18 cellular contexts compared by ENCODE assay signal in the genomic region with DNA sequence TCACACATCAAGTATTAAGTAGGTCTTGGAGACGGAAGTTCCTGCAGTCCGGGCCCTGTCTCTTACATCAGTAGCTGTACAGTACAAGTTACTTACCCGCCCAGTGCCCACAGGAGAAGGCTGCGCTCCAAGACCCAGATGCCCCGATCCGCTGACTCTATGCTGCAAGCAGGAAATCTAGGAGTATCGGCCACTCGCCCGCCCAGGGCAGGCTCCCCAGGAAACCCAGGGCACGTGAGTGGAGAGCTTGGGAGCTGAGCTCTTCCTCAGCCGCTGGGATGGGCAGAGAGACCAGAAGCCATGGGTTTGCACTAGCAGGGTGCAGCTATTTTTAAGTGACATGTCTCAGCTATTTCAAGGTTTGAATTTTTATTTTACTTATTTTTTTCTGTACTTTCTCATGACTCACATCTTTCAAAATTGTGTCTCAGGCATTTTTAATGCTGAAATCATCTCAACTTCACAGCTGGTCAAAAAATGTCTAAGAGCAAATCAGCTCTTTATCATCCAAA. TPM values are rescaled to one million over a fixed set of nuclear protein-coding genes. Genes with fewer than 3 reads are reported as not detected.
DNase-seq lines count a peak whose midpoint lies in the region; ATAC-seq and TF ChIP-seq lines count a peak whose summit lies in the region.
"Had no signal": no experiment of that assay in that cellular context is flagged by ENCODE, and none has a peak within 500 bp of the region (broad histone marks: within the 10 kb centered on the region; RNA-seq: fewer than 3 reads in every experiment).

No MANE protein-coding gene starts in this region.

- DNase-seq in CD8-positive, alpha-beta T cell, result no peak
- DNase-seq in IMR-90 (peak; percentile 55), coronary artery (ENCODE audit: low spot score) (peak; percentile 77), osteocyte (ENCODE audit: extremely low spot score, unreplicated experiment) (no peak), left ventricle myocardium inferior (no peak), natural killer cell (no peak), COLO668 (lab: John Stamatoyannopoulos, UW; ENCODE audit: unreplicated experiment) (no peak), NCI-H82 treated with DMSO at 0.1 percent for 48 hours (lab: John Stamatoyannopoulos, UW; ENCODE audit: unreplicated experiment) (no peak)
- DNase-seq: activated effector memory CD4-positive, alpha-beta T cell treated with Interleukin-2 at 50 U/mL for 16 hours; cortex of kidney; heart left ventricle; islet precursor cell; midbrain; NCI-H1048 had no signal

- H3K4me3 ChIP-seq in CD8-positive, alpha-beta T cell (ENCODE audit: low read depth, low read length), result no peak overlapping the region
- H3K4me3 ChIP-seq in IMR-90 (ENCODE audit: insufficient read depth, low read depth, low read length) (no peak overlapping the region), coronary artery (no peak overlapping the region), left ventricle myocardium inferior (no peak overlapping the region)

- H2BK20ac ChIP-seq in IMR-90 (ENCODE audit: low read depth, low read length), result no peak overlapping the region

- WGBS in IMR-90 (ENCODE audit: extremely low coverage in 2 of 2, insufficient read length in 1 of 2), 2 experiments, result 98% methylated on average over 9 of the region's 11 CpGs; no CpG with 5 or more reads in 1 of the 2 experiments

- peaks cover 11% of the 10 kb centered on the region for H3K4me1 Mint-ChIP-seq in CD8-positive, alpha-beta T cell (ENCODE audit: low read depth)
- H3K4me1 Mint-ChIP-seq in osteocyte (ENCODE audit: unreplicated experiment) (peaks cover 50% of the 10 kb centered on the region), natural killer cell (peaks cover 8 to 12% of the 10 kb centered on the region in 2 donors)

- no peak overlapping the region for H3K4ac ChIP-seq in IMR-90 (ENCODE audit: low read depth, low read length)

- no peak overlapping the region for H4K8ac ChIP-seq in IMR-90 (ENCODE audit: low read depth in 2 of 2, low read length in 2 of 2)

- no peak overlapping the region for H4K91ac ChIP-seq in IMR-90 (ENCODE audit: insufficient read depth, low read depth, low read length)

- CTCF ChIA-PET in CD8-positive, alpha-beta T cell (lab: Charles Lee), result interaction anchor here (0.6 to 2.3 kb wide), 16 partner anchors 9 to 388 kb away, joined by 3 to 13 read pairs (median 5); no protein-coding TSS in a partner anchor
- CTCF ChIA-PET in IMR-90 (lab: Yijun Ruan, JAX), result interaction anchor here (0.6 to 1.5 kb wide), 7 partner anchors 21 to 471 kb away, joined by 3 to 6 read pairs (median 4); a partner anchor contains a TSS

- dilution Hi-C loops in IMR-90 (cut with HindIII; ENCODE audit: low sequenced_read_pairs, unreplicated experiment), result no loop called here

- no peak overlapping the region for H3K27ac ChIP-seq in CD8-positive, alpha-beta T cell (ENCODE audit: low read depth, low read length)
- no peak overlapping the region for H3K27ac ChIP-seq in IMR-90 (ENCODE audit: insufficient read depth, low read length)
- H3K27ac ChIP-seq in coronary artery, result peak overlapping the region; percentile 18 to 82
- H3K27ac ChIP-seq in left ventricle myocardium inferior (replicated peaks), result no peak overlapping the region
- H3K27ac ChIP-seq: pancreas had no signal

- H4K20me1 ChIP-seq in IMR-90 (ENCODE audit: insufficient read depth, low read length), result peaks cover 47% of the 10 kb centered on the region

- TF ChIP-seq CTCF in CD8-positive, alpha-beta T cell (IDR thresholded peaks at IDR 0.05), result no peak
- TF ChIP-seq CTCF in IMR-90 (conservative IDR thresholded peaks at IDR 0.05; ENCODE audit: low read depth, low read length) (no peak), coronary artery (IDR thresholded peaks at IDR 0.05) (no peak), osteocyte (IDR thresholded peaks at IDR 0.05) (no peak), left ventricle myocardium inferior (IDR thresholded peaks at IDR 0.05; ENCODE audit: borderline replicate concordance) (no peak), natural killer cell (IDR thresholded peaks at IDR 0.05) (no peak)

- H3K9me1 ChIP-seq in IMR-90 (ENCODE audit: insufficient read depth, low read length), result peaks cover 7% of the 10 kb centered on the region

- BruUV-seq in IMR-90 (replicated peaks; lab: Mats Ljungman, UMichigan), result no TSS peak

- no peak overlapping the region for H2BK5ac ChIP-seq in IMR-90 (ENCODE audit: low read depth, low read length, poor library complexity, severe bottlenecking)

- H3K14ac ChIP-seq in IMR-90 (replicated peaks; ENCODE audit: low read depth, low read length), result no peak overlapping the region

- no peak overlapping the region for H2AFZ ChIP-seq in IMR-90 (replicated peaks; ENCODE audit: low read length, poor library complexity)

- no peak overlapping the region for H2AK5ac ChIP-seq in IMR-90 (ENCODE audit: low read depth, low read length)

- no peak overlapping the region for H2AK9ac ChIP-seq in IMR-90 (replicated peaks; ENCODE audit: low read depth, low read length, poor library complexity)

- no peaks in the 10 kb centered on the region for H3K9me3 ChIP-seq in CD8-positive, alpha-beta T cell (ENCODE audit: low read length)
- H3K9me3 ChIP-seq in IMR-90 (ENCODE audit: control insufficient read depth, insufficient read depth, low read length) (no peaks in the 10 kb centered on the region), left ventricle myocardium inferior (replicated peaks) (no peaks in the 10 kb centered on the region)
- H3K9me3 ChIP-seq: heart left ventricle, pancreas, Peyer's patch had no signal

- H4K5ac ChIP-seq in IMR-90 (ENCODE audit: low read depth, low read length), result no peak overlapping the region

- intact Hi-C loops in CD8-positive, alpha-beta T cell (cut with DNase I, micrococcal nuclease), result loop anchor here (2.0 to 5.0 kb wide), 3 partner anchors 51 to 91 kb away; a partner anchor contains a TSS
- intact Hi-C loops in IMR-90 (cut with micrococcal nuclease) (loop anchor here (2.0 to 5.0 kb wide), 2 partner anchors 37 to 51 kb away; a partner anchor contains a TSS), left ventricle myocardium inferior (cut with micrococcal nuclease) (no loop called here), natural killer cell (cut with micrococcal nuclease) (no loop called here)

- H2BK15ac ChIP-seq in IMR-90 (ENCODE audit: low read depth, low read length), result no peak overlapping the region

- peaks cover 3% of the 10 kb centered on the region for H3K36me3 Mint-ChIP-seq in CD8-positive, alpha-beta T cell
- no peaks in the 10 kb centered on the region for H3K36me3 Mint-ChIP-seq in osteocyte (ENCODE audit: unreplicated experiment)
- no peaks in the 10 kb centered on the region for H3K36me3 Mint-ChIP-seq in natural killer cell
- H3K36me3 Mint-ChIP-seq: stimulated activated effector memory CD8-positive, alpha-beta T cell treated with anti-CD3 and anti-CD28 coated beads, Interleukin-12 subunit alpha, Interleukin-12 subunit beta, amount 100 ng/mL, for 72 hours had no signal

- POLR2A ChIA-PET in CD8-positive, alpha-beta T cell (lab: Charles Lee), result no interaction called here
- POLR2A ChIA-PET in IMR-90 (lab: Charles Lee; ENCODE audit: unreplicated experiment), result interaction anchor here (0.6 kb wide), 1 partner anchor 33 kb away, joined by 3 read pairs; no protein-coding TSS in a partner anchor

- H3K23ac ChIP-seq in IMR-90 (ENCODE audit: low read depth, low read length), result no peak overlapping the region

- H3K4me2 ChIP-seq in IMR-90 (ENCODE audit: low read depth, low read length), result no peak overlapping the region

- no peak overlapping the region for H3K27ac Mint-ChIP-seq in CD8-positive, alpha-beta T cell
- H3K27ac Mint-ChIP-seq in osteocyte (ENCODE audit: unreplicated experiment) (peak overlapping the region; percentile 81), natural killer cell (no peak overlapping the region)

- H3K27me3 ChIP-seq in CD8-positive, alpha-beta T cell (ENCODE audit: insufficient read depth, low read length), result no peaks in the 10 kb centered on the region
- H3K27me3 ChIP-seq in IMR-90 (ENCODE audit: control insufficient read depth, insufficient read depth, low read length), result no peaks in the 10 kb centered on the region
- H3K27me3 ChIP-seq in left ventricle myocardium inferior (ENCODE audit: low read depth), result no peaks in the 10 kb centered on the region
- H3K27me3 ChIP-seq: heart left ventricle, pancreas, Peyer's patch had no signal

- no peak overlapping the region for H3K9ac ChIP-seq in IMR-90 (ENCODE audit: low read depth, low read length)

- H3K36me3 ChIP-seq in CD8-positive, alpha-beta T cell (ENCODE audit: insufficient read depth, low read length), result no peaks in the 10 kb centered on the region
- H3K36me3 ChIP-seq in IMR-90 (ENCODE audit: control insufficient read depth, insufficient read depth, low read length) (no peaks in the 10 kb centered on the region), left ventricle myocardium inferior (no peaks in the 10 kb centered on the region)
- H3K36me3 ChIP-seq: heart left ventricle, pancreas, Peyer's patch had no signal

- H3K4me1 ChIP-seq in CD8-positive, alpha-beta T cell (ENCODE audit: insufficient read depth, low read length), result peaks cover 11% of the 10 kb centered on the region
- peaks cover 31% of the 10 kb centered on the region for H3K4me1 ChIP-seq in IMR-90 (ENCODE audit: control insufficient read depth, insufficient read depth, low read length)
- H3K4me1 ChIP-seq in left ventricle myocardium inferior, result peaks cover 43% of the 10 kb centered on the region

- H3K56ac ChIP-seq in IMR-90 (ENCODE audit: extremely low read depth, insufficient read depth, low read length), result no peak overlapping the region

- no peak for TF ChIP-seq RAD21 in IMR-90 (IDR thresholded peaks at IDR 0.05; ENCODE audit: low read length)

- H3K18ac ChIP-seq in IMR-90 (ENCODE audit: low read depth, low read length), result no peak overlapping the region

- ATAC-seq in CD8-positive, alpha-beta T cell, result no peak
- ATAC-seq in IMR-90 (ENCODE audit: low read depth) (no peak), natural killer cell (no peak)

- in situ Hi-C loops in IMR-90 (cut with MboI; ENCODE audit: low sequenced_read_pairs), result no loop called here

- no peak overlapping the region for H2BK120ac ChIP-seq in IMR-90 (ENCODE audit: low read depth, low read length)

- H3K79me1 ChIP-seq in IMR-90 (ENCODE audit: low read depth in 1 of 2, low read length in 2 of 2), result peaks cover 0 to 20% of the 10 kb centered on the region in 2 experiments; a peak in 2 of 4 replicates

- no peaks in the 10 kb centered on the region for H3K9me3 Mint-ChIP-seq in CD8-positive, alpha-beta T cell
- H3K9me3 Mint-ChIP-seq in osteocyte (ENCODE audit: unreplicated experiment) (no peaks in the 10 kb centered on the region), natural killer cell (no peaks in the 10 kb centered on the region)
- H3K9me3 Mint-ChIP-seq: stimulated activated effector memory CD8-positive, alpha-beta T cell treated with anti-CD3 and anti-CD28 coated beads, Interleukin-12 subunit alpha, Interleukin-12 subunit beta, amount 100 ng/mL, for 72 hours had no signal

- no peak for TF ChIP-seq POLR2A in IMR-90 (IDR thresholded peaks at IDR 0.05; ENCODE audit: low read depth, low read length)

- H3K4me3 Mint-ChIP-seq in CD8-positive, alpha-beta T cell, result peak overlapping the region; percentile 5
- peak overlapping the region; percentile 12 for H3K4me3 Mint-ChIP-seq in osteocyte (ENCODE audit: unreplicated experiment)
- H3K4me3 Mint-ChIP-seq in natural killer cell, result no peak overlapping the region

- no peaks in the 10 kb centered on the region for H3K27me3 Mint-ChIP-seq in CD8-positive, alpha-beta T cell (ENCODE audit: low read depth)
- H3K27me3 Mint-ChIP-seq in osteocyte (ENCODE audit: unreplicated experiment) (no peaks in the 10 kb centered on the region), natural killer cell (ENCODE audit: low read depth in 2 of 2) (no peaks in the 10 kb centered on the region)

RNA-seq across cellular contexts. Expression of a gene that starts 1.9 kb away (rescaled TPM):
- under 1 TPM in 1 of 2 experiments, not detected in 1; 0.11 TPM for total RNA-seq in CD8-positive, alpha-beta T cell
- total RNA-seq in IMR-90 (2012; rRNA removed), result 2.0 and 2.2 TPM in 2 replicates
- 5.8 and 6.3 TPM in 2 replicates for polyA plus RNA-seq in IMR-90 (2012; rRNA removed)
- polyA plus RNA-seq in IMR-90 (2012; cell fraction: cytosol; rRNA removed), result 3.5 and 8.8 TPM in 2 replicates
- polyA plus RNA-seq in IMR-90 (2012; cell fraction: nucleus; rRNA removed; ENCODE audit: low replicate concordance), result 10.8 and 20.8 TPM in 2 replicates
- 2.5 and 3.0 TPM in 2 replicates for total RNA-seq in osteocyte
- total RNA-seq in left ventricle myocardium inferior, result 3.0 TPM
- total RNA-seq in natural killer cell, result under 1 TPM in 2 of 3 donors, not detected in 1; 0.25 to 0.26 TPM
- total RNA-seq: activated CD8-positive, alpha-beta memory T cell treated with anti-CD3 and anti-CD28 coated beads for 36 hours had no signal

RNA-seq across cellular contexts. Expression of a gene that starts 41.6 kb away (rescaled TPM):
- total RNA-seq in CD8-positive, alpha-beta T cell, result 1 to 10 TPM; 4.4 to 5.0 TPM
- total RNA-seq in IMR-90 (2012; rRNA removed) (0.83 and 2.2 TPM in 2 replicates), osteocyte (1.9 and 2.8 TPM in 2 replicates), left ventricle myocardium inferior (29.8 TPM), natural killer cell (1 to 10 TPM; 2.3 to 4.5 (median 2.5) TPM)
- 2.5 and 3.4 TPM in 2 replicates for polyA plus RNA-seq in IMR-90 (2012; rRNA removed)
- 1.9 and 8.1 TPM in 2 replicates for polyA plus RNA-seq in IMR-90 (2012; cell fraction: cytosol; rRNA removed)
- 4.5 and 7.4 TPM in 2 replicates for polyA plus RNA-seq in IMR-90 (2012; cell fraction: nucleus; rRNA removed; ENCODE audit: low replicate concordance)

Comparison
In these comparisons a context has a peak if more than half of its experiments do, and no peak if none do; other contexts are left out.
1. DNase-seq: peak in IMR-90 (single experiment) and coronary artery (single experiment); none in CD8-positive, alpha-beta T cell (0 of 7), osteocyte (single experiment), left ventricle myocardium inferior (single experiment), natural killer cell (single experiment), COLO668 (single experiment) and NCI-H82 treated with DMSO at 0.1 percent for 48 hours (single experiment).
2. H3K27ac ChIP-seq: peak in coronary artery (2 of 2); none in CD8-positive, alpha-beta T cell (single experiment), IMR-90 (single experiment) and left ventricle myocardium inferior (single experiment).
3. intact Hi-C loops: an anchor here in CD8-positive, alpha-beta T cell (2.0 to 5.0 kb wide) and IMR-90 (2.0 to 5.0 kb wide); none called in left ventricle myocardium inferior and natural killer cell.